1 cellular context compared by ENCODE assay signal in the genomic region with DNA sequence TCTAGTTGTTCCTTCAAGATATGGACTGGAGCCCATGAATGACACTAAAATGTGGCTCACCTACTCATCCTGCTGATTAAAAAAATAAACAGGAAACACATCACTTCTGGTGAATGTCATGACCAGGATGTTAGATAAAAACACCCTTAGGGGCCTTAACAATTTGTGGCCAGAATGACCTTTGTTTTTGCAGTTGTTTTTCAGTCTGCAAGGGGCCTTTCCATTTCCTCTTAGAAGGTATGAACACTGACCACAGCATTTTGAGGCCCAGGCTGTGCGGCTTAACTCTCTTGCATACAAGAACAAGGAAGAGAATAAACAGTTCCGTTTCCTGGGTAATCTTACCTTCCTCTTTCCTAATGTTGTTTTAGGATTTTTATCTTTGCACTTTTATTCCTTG.
TF ChIP-seq lines count a peak whose summit lies in the region.

No MANE protein-coding gene starts in this region.

TF ChIP-seq in neural cell, 6 proteins besides CTCF, POLR2A, EP300 and RAD21 (continued from another document):
- TF ChIP-seq, protein P1, sequence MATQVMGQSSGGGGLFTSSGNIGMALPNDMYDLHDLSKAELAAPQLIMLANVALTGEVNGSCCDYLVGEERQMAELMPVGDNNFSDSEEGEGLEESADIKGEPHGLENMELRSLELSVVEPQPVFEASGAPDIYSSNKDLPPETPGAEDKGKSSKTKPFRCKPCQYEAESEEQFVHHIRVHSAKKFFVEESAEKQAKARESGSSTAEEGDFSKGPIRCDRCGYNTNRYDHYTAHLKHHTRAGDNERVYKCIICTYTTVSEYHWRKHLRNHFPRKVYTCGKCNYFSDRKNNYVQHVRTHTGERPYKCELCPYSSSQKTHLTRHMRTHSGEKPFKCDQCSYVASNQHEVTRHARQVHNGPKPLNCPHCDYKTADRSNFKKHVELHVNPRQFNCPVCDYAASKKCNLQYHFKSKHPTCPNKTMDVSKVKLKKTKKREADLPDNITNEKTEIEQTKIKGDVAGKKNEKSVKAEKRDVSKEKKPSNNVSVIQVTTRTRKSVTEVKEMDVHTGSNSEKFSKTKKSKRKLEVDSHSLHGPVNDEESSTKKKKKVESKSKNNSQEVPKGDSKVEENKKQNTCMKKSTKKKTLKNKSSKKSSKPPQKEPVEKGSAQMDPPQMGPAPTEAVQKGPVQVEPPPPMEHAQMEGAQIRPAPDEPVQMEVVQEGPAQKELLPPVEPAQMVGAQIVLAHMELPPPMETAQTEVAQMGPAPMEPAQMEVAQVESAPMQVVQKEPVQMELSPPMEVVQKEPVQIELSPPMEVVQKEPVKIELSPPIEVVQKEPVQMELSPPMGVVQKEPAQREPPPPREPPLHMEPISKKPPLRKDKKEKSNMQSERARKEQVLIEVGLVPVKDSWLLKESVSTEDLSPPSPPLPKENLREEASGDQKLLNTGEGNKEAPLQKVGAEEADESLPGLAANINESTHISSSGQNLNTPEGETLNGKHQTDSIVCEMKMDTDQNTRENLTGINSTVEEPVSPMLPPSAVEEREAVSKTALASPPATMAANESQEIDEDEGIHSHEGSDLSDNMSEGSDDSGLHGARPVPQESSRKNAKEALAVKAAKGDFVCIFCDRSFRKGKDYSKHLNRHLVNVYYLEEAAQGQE (IDR thresholded peaks at IDR 0.05; ENCODE audit: borderline replicate concordance), result no peak
- TF ChIP-seq EZH2 (IDR thresholded peaks at IDR 0.05; ENCODE audit: borderline replicate concordance, insufficient read depth, low read length, poor library complexity, severe bottlenecking) (no peak), TAF1 (IDR thresholded peaks at IDR 0.05; ENCODE audit: low read depth) (no peak)
